Comparison of ENCODE assay signal across 9 cellular contexts in the genomic region with DNA sequence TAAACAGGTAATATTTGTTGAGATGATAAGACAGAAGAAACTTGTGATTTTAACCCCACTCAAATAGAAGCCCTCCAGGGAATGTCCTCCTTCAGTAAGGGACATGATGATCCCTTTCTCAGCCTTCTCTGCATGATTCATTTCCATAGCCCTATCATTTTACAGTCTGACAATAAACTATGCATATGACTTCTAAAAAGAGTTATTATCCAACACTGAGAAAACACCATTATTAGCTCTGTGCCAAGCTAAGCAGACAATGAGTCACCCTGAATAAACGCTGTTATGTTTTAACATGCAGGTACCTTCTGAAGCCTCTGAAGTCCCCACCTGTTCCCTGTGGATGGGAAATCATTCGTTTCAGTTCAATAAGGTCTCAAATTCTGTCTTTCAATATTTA. TPM values are rescaled to one million over a fixed set of nuclear protein-coding genes. Genes with fewer than 3 reads are reported as not detected.
DNase-seq lines count a peak whose midpoint lies in the region; ATAC-seq and TF ChIP-seq lines count a peak whose summit lies in the region.
"Had no signal": no experiment of that assay in that cellular context is flagged by ENCODE, and none has a peak within 500 bp of the region (broad histone marks: within the 10 kb centered on the region; RNA-seq: fewer than 3 reads in every experiment).

No MANE protein-coding gene starts in this region.

- TF ChIP-seq POLR2A in gastrocnemius medialis (IDR thresholded peaks at IDR 0.05) = no peak

- H3K9me3 Mint-ChIP-seq in activated T-helper 2 cell treated with anti-CD3 and anti-CD28 coated beads, Interferon-gamma antibody, Interleukin-2, Interleukin-4, amounts not matched to agents 10 μg/mL and 5 μg/mL and 100 μg/mL, durations not matched to agents 14 hours and 24 hours and 36 hours = no peaks in the 10 kb centered on the region
- H3K9me3 Mint-ChIP-seq: IgD-negative memory B cell had no signal

- ATAC-seq in gastrocnemius medialis (peak; percentile 51 to 65), GM18907 (IDR thresholded peaks at IDR 0.05; ENCODE audit: unreplicated experiment) (no peak), GM21447 (IDR thresholded peaks at IDR 0.05; ENCODE audit: unreplicated experiment) (no peak)

- no peaks in the 10 kb centered on the region for H3K9me3 ChIP-seq in gastrocnemius medialis

- H3K36me3 Mint-ChIP-seq in activated T-helper 2 cell treated with anti-CD3 and anti-CD28 coated beads, Interferon-gamma antibody, Interleukin-2, Interleukin-4, amounts not matched to agents 10 μg/mL and 5 μg/mL and 100 μg/mL, durations not matched to agents 14 hours and 24 hours and 36 hours (ENCODE audit: low read depth) = peaks cover 11% of the 10 kb centered on the region

- H3K27me3 Mint-ChIP-seq in activated T-helper 2 cell treated with anti-CD3 and anti-CD28 coated beads, Interferon-gamma antibody, Interleukin-2, Interleukin-4, amounts not matched to agents 10 μg/mL and 5 μg/mL and 100 μg/mL, durations not matched to agents 14 hours and 24 hours and 36 hours (ENCODE audit: low read depth) = no peaks in the 10 kb centered on the region
- H3K27me3 Mint-ChIP-seq: IgD-negative memory B cell had no signal

- in situ Hi-C loops in gastrocnemius medialis (cut with MboI; ENCODE audit: low sequenced_read_pairs in 4 of 4) = no loop called here

- peak; percentile 9 for DNase-seq in H4 (ENCODE audit: low spot score)
- DNase-seq in NCI-H510A treated with DMSO at 0.1 percent for 48 hours (lab: John Stamatoyannopoulos, UW) = peak; percentile 41
- DNase-seq in epithelial cell of prostate (ENCODE audit: low read depth, low spot score) = peak; percentile 73
- DNase-seq in gastrocnemius medialis = no peak
- DNase-seq in activated T-helper 2 cell treated with anti-CD3 and anti-CD28 coated beads, Interferon-gamma antibody, Interleukin-2, Interleukin-4, amounts not matched to agents 10 μg/mL and 5 μg/mL and 100 μg/mL, durations not matched to agents 14 hours and 24 hours and 36 hours (ENCODE audit: low spot score) = no peak
- no peak for DNase-seq in GF-D8 (lab: John Stamatoyannopoulos, UW)

- no peaks in the 10 kb centered on the region for H3K36me3 ChIP-seq in gastrocnemius medialis

- H3K27ac Mint-ChIP-seq in activated T-helper 2 cell treated with anti-CD3 and anti-CD28 coated beads, Interferon-gamma antibody, Interleukin-2, Interleukin-4, amounts not matched to agents 10 μg/mL and 5 μg/mL and 100 μg/mL, durations not matched to agents 14 hours and 24 hours and 36 hours = no peak overlapping the region
- H3K27ac Mint-ChIP-seq: IgD-negative memory B cell had no signal

- no peak overlapping the region for H3K4me3 ChIP-seq in gastrocnemius medialis

- H3K4me3 Mint-ChIP-seq in activated T-helper 2 cell treated with anti-CD3 and anti-CD28 coated beads, Interferon-gamma antibody, Interleukin-2, Interleukin-4, amounts not matched to agents 10 μg/mL and 5 μg/mL and 100 μg/mL, durations not matched to agents 14 hours and 24 hours and 36 hours (ENCODE audit: low read depth) = no peak overlapping the region
- H3K4me3 Mint-ChIP-seq: IgD-negative memory B cell had no signal

- H3K4me1 Mint-ChIP-seq in activated T-helper 2 cell treated with anti-CD3 and anti-CD28 coated beads, Interferon-gamma antibody, Interleukin-2, Interleukin-4, amounts not matched to agents 10 μg/mL and 5 μg/mL and 100 μg/mL, durations not matched to agents 14 hours and 24 hours and 36 hours (ENCODE audit: low read depth) = peaks cover 3% of the 10 kb centered on the region

- H3K27me3 ChIP-seq in gastrocnemius medialis = no peaks in the 10 kb centered on the region

- no peak for TF ChIP-seq CTCF in gastrocnemius medialis (IDR thresholded peaks at IDR 0.05 in 4 of 5, conservative IDR thresholded peaks at IDR 0.05 in 1 of 5)

- H3K4me1 ChIP-seq in gastrocnemius medialis = peaks cover 0 to 7% of the 10 kb centered on the region in 2 donors

- intact Hi-C loops in gastrocnemius medialis (cut with DNase I; ENCODE audit: low total_unique reads) = no loop called here
- intact Hi-C loops in activated T-helper 2 cell treated with anti-CD3 and anti-CD28 coated beads, Interferon-gamma antibody, Interleukin-2, Interleukin-4, amounts not matched to agents 10 μg/mL and 5 μg/mL and 100 μg/mL, durations not matched to agents 14 hours and 24 hours and 36 hours (cut with micrococcal nuclease) = no loop called here

- peak overlapping the region; percentile 89 for H3K27ac ChIP-seq in epithelial cell of prostate
- H3K27ac ChIP-seq in gastrocnemius medialis = no peak overlapping the region

RNA-seq across cellular contexts. Expression of a gene that starts 54.7 kb away (rescaled TPM):
- 4.8 and 5.9 TPM in 2 replicates for total RNA-seq in H4 (2014; rRNA removed; shearing (Covaris generic))
- 1 to 10 TPM; 1.0 to 6.6 (median 4.1) TPM for total RNA-seq in gastrocnemius medialis
- 32.1 and 33.9 TPM in 2 replicates for total RNA-seq in activated T-helper 2 cell treated with anti-CD3 and anti-CD28 coated beads, Interferon-gamma antibody, Interleukin-2, Interleukin-4, amounts not matched to agents 10 μg/mL and 5 μg/mL and 100 μg/mL, durations not matched to agents 14 hours and 24 hours and 36 hours

Comparison
In these comparisons a context has a peak if more than half of its experiments do, and no peak if none do; other contexts are left out.
1. DNase-seq: peak in H4 (single experiment), NCI-H510A treated with DMSO at 0.1 percent for 48 hours (single experiment) and epithelial cell of prostate (single experiment); none in gastrocnemius medialis (0 of 2), activated T-helper 2 cell treated with anti-CD3 and anti-CD28 coated beads, Interferon-gamma antibody, Interleukin-2, Interleukin-4, amounts not matched to agents 10 μg/mL and 5 μg/mL and 100 μg/mL, durations not matched to agents 14 hours and 24 hours and 36 hours (single experiment) and GF-D8 (single experiment).
2. ATAC-seq: peak in gastrocnemius medialis (2 of 2); none in GM18907 (single experiment) and GM21447 (single experiment).